In the genomic region with DNA sequence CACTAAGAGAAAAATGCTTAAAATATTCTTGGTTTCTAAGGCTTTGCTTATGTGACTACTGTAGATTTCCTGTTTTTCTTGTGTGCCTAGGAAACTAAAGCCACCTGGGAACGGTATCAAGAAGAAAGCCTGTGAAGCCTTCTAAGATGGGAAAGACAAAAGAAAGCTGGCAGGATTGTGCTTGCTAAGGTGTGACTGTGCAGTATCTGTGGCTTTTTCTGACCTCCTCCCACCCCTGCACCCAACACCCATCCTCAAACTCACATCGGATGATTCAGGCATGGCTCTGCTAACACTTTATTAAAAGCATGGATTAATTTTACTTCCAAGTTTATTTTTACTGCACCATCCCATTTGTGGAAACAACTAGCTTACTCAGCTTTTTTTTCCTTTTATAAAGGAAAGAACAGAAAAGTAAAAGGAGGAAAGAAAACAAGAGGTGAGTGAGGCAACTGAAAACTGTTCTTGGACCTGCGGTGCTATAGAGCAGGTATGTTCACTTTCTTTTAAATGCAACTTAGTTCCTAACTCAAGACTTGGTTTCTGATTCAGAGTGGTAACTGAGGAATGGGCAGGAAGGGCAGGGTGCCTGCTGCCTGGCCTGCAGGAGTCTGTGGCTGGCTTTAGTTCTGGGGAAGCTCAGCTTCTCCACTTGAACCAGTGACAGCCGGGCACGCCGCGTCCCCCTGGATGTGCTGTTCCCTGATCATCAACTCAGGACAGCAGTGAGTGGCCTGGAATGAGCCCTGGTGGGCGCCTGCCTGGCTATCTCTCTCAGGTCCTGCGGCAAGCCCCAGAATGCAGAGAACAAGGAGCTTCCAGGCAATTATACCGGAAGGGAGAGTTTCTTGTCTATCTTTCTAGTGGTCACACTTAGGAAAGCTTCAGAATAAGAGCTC, we compare ENCODE assay signal across 12 cellular contexts. TPM values are rescaled to one million over a fixed set of nuclear protein-coding genes. Genes with fewer than 3 reads are reported as not detected.
DNase-seq lines count a peak whose midpoint lies in the region; ATAC-seq and TF ChIP-seq lines count a peak whose summit lies in the region.
"Had no signal": no experiment of that assay in that cellular context is flagged by ENCODE, and none has a peak within 500 bp of the region (broad histone marks: within the 10 kb centered on the region; RNA-seq: fewer than 3 reads in every experiment).

A gene with protein sequence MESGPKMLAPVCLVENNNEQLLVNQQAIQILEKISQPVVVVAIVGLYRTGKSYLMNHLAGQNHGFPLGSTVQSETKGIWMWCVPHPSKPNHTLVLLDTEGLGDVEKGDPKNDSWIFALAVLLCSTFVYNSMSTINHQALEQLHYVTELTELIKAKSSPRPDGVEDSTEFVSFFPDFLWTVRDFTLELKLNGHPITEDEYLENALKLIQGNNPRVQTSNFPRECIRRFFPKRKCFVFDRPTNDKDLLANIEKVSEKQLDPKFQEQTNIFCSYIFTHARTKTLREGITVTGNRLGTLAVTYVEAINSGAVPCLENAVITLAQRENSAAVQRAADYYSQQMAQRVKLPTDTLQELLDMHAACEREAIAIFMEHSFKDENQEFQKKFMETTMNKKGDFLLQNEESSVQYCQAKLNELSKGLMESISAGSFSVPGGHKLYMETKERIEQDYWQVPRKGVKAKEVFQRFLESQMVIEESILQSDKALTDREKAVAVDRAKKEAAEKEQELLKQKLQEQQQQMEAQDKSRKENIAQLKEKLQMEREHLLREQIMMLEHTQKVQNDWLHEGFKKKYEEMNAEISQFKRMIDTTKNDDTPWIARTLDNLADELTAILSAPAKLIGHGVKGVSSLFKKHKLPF (plus strand): TSS at position 422 of the 899 bp plus-strand sequence. CDS start 4,493 bp downstream, outside the sequence.

- no peak for TF ChIP-seq CTCF in MCF 10A (IDR thresholded peaks at IDR 0.05; ENCODE audit: unreplicated experiment)
- TF ChIP-seq CTCF in smooth muscle cell (IDR thresholded peaks at IDR 0.05; ENCODE audit: borderline replicate concordance, insufficient read depth, poor library complexity, severe bottlenecking), result no peak

- peak within 1 kb of the TSS; percentile 6 for H3K4me2 ChIP-seq in smooth muscle cell

- H3K36me3 Mint-ChIP-seq in MCF 10A (ENCODE audit: insufficient read depth, unreplicated experiment), result no peaks in the 10 kb centered on the region
- H3K36me3 Mint-ChIP-seq: naive thymus-derived CD8-positive, alpha-beta T cell had no signal

- no peak within 1 kb of the TSS for H3K4me3 ChIP-seq in smooth muscle cell

- no peak within 1 kb of the TSS for H3K27ac Mint-ChIP-seq in MCF 10A (ENCODE audit: low read depth, unreplicated experiment)

- peak; percentile 17 for DNase-seq in activated CD4-positive, alpha-beta T cell treated with anti-CD3 and anti-CD28 coated beads for 48 hours
- no peak for DNase-seq in activated CD4-positive, alpha-beta T cell treated with anti-CD3 and anti-CD28 coated beads for 4 hours
- peak; percentile 28 for DNase-seq in MCF 10A (ENCODE audit: unreplicated experiment)
- no peak for DNase-seq in smooth muscle cell (lab: John Stamatoyannopoulos, UW; ENCODE audit: unreplicated experiment)
- DNase-seq in NCI-H2081 (lab: John Stamatoyannopoulos, UW), result no peak
- no peak for DNase-seq in NCI-H2107 (lab: John Stamatoyannopoulos, UW)
- DNase-seq in stimulated activated CD4-positive, alpha-beta T cell treated with anti-CD3 and anti-CD28 coated beads, Interleukin-4, amount 100 ng/mL, for 1 hour, result no peak
- DNase-seq: naive thymus-derived CD8-positive, alpha-beta T cell; NCI-H1048 had no signal

- no TSS peak for BruUV-seq in MCF 10A (replicated peaks; lab: Mats Ljungman, UMichigan)

- CTCF ChIA-PET in MCF 10A (lab: Yijun Ruan, JAX), result interaction anchor here (0.6 to 1.7 kb wide), 5 partner anchors 188 to 379 kb away, joined by 3 to 8 read pairs (median 4); a partner anchor contains a TSS

- no peaks in the 10 kb centered on the region for H3K9me3 ChIP-seq in smooth muscle cell (replicated peaks; ENCODE audit: low read depth)

- H2AFZ ChIP-seq in smooth muscle cell (ENCODE audit: low read depth), result peak within 1 kb of the TSS; percentile 70

- no peaks in the 10 kb centered on the region for H4K20me1 ChIP-seq in smooth muscle cell (ENCODE audit: low read depth)

- peaks cover 11% of the 10 kb centered on the region for H3K4me1 Mint-ChIP-seq in MCF 10A (ENCODE audit: insufficient read depth, unreplicated experiment)

- no peaks in the 10 kb centered on the region for H3K4me1 ChIP-seq in smooth muscle cell (ENCODE audit: low read depth)

- H3K9ac ChIP-seq in smooth muscle cell (ENCODE audit: low read depth), result no peak within 1 kb of the TSS

- H3K9me3 Mint-ChIP-seq in MCF 10A (ENCODE audit: unreplicated experiment), result no peaks in the 10 kb centered on the region
- H3K9me3 Mint-ChIP-seq: naive thymus-derived CD8-positive, alpha-beta T cell had no signal

- H3K27me3 Mint-ChIP-seq in MCF 10A (ENCODE audit: insufficient read depth, unreplicated experiment), result no peaks in the 10 kb centered on the region

- peak; percentile 38 for ATAC-seq in HG03135 (IDR thresholded peaks at IDR 0.05; ENCODE audit: unreplicated experiment)
- ATAC-seq: naive thymus-derived CD8-positive, alpha-beta T cell had no signal

- H3K79me2 ChIP-seq in smooth muscle cell (ENCODE audit: low read depth), result no peaks in the 10 kb centered on the region

- no peaks in the 10 kb centered on the region for H3K27me3 ChIP-seq in smooth muscle cell (ENCODE audit: low read depth)

- H3F3A ChIP-seq in smooth muscle cell (ENCODE audit: low read depth), result no peaks in the 10 kb centered on the region

- POLR2A ChIA-PET in MCF 10A (lab: Yijun Ruan, JAX), result interaction anchor here (0.6 kb wide), 1 partner anchor 379 kb away, joined by 3 read pairs; no protein-coding TSS in a partner anchor

- intact Hi-C loops in MCF 10A (cut with micrococcal nuclease), result no loop called here

- 65% methylated on average over 10 of the region's 10 CpGs for WGBS in smooth muscle cell (ENCODE audit: low lambda C conversion rate)

- H3K27ac ChIP-seq in smooth muscle cell (ENCODE audit: low read depth), result no peak within 1 kb of the TSS

- no peaks in the 10 kb centered on the region for H3K36me3 ChIP-seq in smooth muscle cell (ENCODE audit: low read depth)

- H3K4me3 Mint-ChIP-seq in MCF 10A (ENCODE audit: unreplicated experiment), result no peak within 1 kb of the TSS
- H3K4me3 Mint-ChIP-seq: naive thymus-derived CD8-positive, alpha-beta T cell had no signal

RNA-seq across cellular contexts. Expression of the gene that starts here (rescaled TPM):
- total RNA-seq in MCF 10A (2022) (not detected in 2 replicates), smooth muscle cell (not detected in 2 replicates)
- not detected in 2 replicates for polyA plus RNA-seq in smooth muscle cell
- total RNA-seq: endothelial cell of umbilical vein had no signal
- polyA plus RNA-seq: AG04450, endothelial cell of umbilical vein had no signal

Comparison
In these comparisons a context has a peak if more than half of its experiments do, and no peak if none do; other contexts are left out.
1. Peak in DNase-seq in MCF 10A; RNA of the gene not detected or under 1 TPM.